1 cellular context compared by ENCODE assay signal in genomic region chr19:12544401-12544876, GRCh38.
A peak's percentile ranks its signal among the peaks of the same experiment; 100 is the strongest.
TF ChIP-seq lines count a peak whose summit lies in the region.

No MANE protein-coding gene starts in this region.

TF ChIP-seq in K562, 482 proteins besides CTCF, POLR2A, EP300 and RAD21 (continued from another document and continues in another):
- no peak for TF ChIP-seq ZNF592 (IDR thresholded peaks at IDR 0.05)
- TF ChIP-seq ZNF3 (CRISPR knock-in tag; IDR thresholded peaks at IDR 0.05): no peak
- TF ChIP-seq NONO (IDR thresholded peaks at IDR 0.05; ENCODE audit: low read depth in 2 of 2, low read length in 1 of 2): peak in 1 of 2 experiments; percentile 52; a peak in 1 of 4 replicates
- no peak for TF ChIP-seq ZNF24 (IDR thresholded peaks at IDR 0.05)
- no peak for TF ChIP-seq HNRNPUL1 (IDR thresholded peaks at IDR 0.05; ENCODE audit: low read length)
- no peak for TF ChIP-seq XRCC4 (IDR thresholded peaks at IDR 0.05; ENCODE audit: extremely low read depth, insufficient read depth, insufficient read length)
- no peak for TF ChIP-seq ZNF695 (CRISPR knock-in tag; IDR thresholded peaks at IDR 0.05)
- peak; percentile 91 for TF ChIP-seq MYC (IDR thresholded peaks at IDR 0.05; ENCODE audit: low read depth, low read length)
- TF ChIP-seq MYC (CRISPR knock-in tag; IDR thresholded peaks at IDR 0.05; ENCODE audit: borderline replicate concordance, low read depth): no peak
- TF ChIP-seq HDAC8 (tag; IDR thresholded peaks at IDR 0.05): no peak
- TF ChIP-seq PURB (CRISPR knock-in tag; IDR thresholded peaks at IDR 0.05; ENCODE audit: low read depth): no peak
- TF ChIP-seq ZNF134 (CRISPR knock-in tag; conservative IDR thresholded peaks at IDR 0.05): no peak
- TF ChIP-seq PTTG1 (tag; IDR thresholded peaks at IDR 0.05; ENCODE audit: low read depth): no peak
- peak; percentile 51 for TF ChIP-seq ELF1 (tag; IDR thresholded peaks at IDR 0.05)
- no peak for TF ChIP-seq ELK3 (CRISPR knock-in tag; IDR thresholded peaks at IDR 0.05)
- no peak for TF ChIP-seq IFI16 (CRISPR knock-in tag; IDR thresholded peaks at IDR 0.05)
- TF ChIP-seq ZBTB1 (CRISPR knock-in tag; IDR thresholded peaks at IDR 0.05; ENCODE audit: borderline replicate concordance, low read depth): no peak
- TF ChIP-seq TAF9B (IDR thresholded peaks at IDR 0.05; ENCODE audit: partially characterized antibody): peak; percentile 60
- no peak for TF ChIP-seq MCM3 (IDR thresholded peaks at IDR 0.05)
- TF ChIP-seq ZNF277 (CRISPR knock-in tag; IDR thresholded peaks at IDR 0.05; ENCODE audit: borderline replicate concordance): no peak
- no peak for TF ChIP-seq SFPQ (IDR thresholded peaks at IDR 0.05; ENCODE audit: low read depth, low read length)
- peak; percentile 49 for TF ChIP-seq ZFP36 (IDR thresholded peaks at IDR 0.05; ENCODE audit: low read depth, low read length, partially characterized antibody)
- TF ChIP-seq ZC3H11A (IDR thresholded peaks at IDR 0.05; ENCODE audit: low read depth, low read length): no peak
- no peak for TF ChIP-seq HMG20B (CRISPR knock-in tag; IDR thresholded peaks at IDR 0.05)
- TF ChIP-seq SP2 (IDR thresholded peaks at IDR 0.05; ENCODE audit: extremely low read depth, low read depth, low read length, poor library complexity, severe bottlenecking): no peak
- TF ChIP-seq CGGBP1 (CRISPR knock-in tag; IDR thresholded peaks at IDR 0.05): no peak
- TF ChIP-seq ZNF717 (CRISPR knock-in tag; IDR thresholded peaks at IDR 0.05): no peak
- no peak for TF ChIP-seq RHOXF2B (CRISPR knock-in tag; conservative IDR thresholded peaks at IDR 0.05)
- peak; percentile 96 for TF ChIP-seq NCOR1 (IDR thresholded peaks at IDR 0.05)
- peak; percentile 86 for TF ChIP-seq MITF (IDR thresholded peaks at IDR 0.05)
- no peak for TF ChIP-seq RBM22 (IDR thresholded peaks at IDR 0.05; ENCODE audit: low read depth, low read length, poor library complexity, severe bottlenecking)
- TF ChIP-seq HEY1 (CRISPR knock-in tag; IDR thresholded peaks at IDR 0.05; ENCODE audit: borderline replicate concordance): no peak
- no peak for TF ChIP-seq XRCC3 (IDR thresholded peaks at IDR 0.05)
- TF ChIP-seq PPARD (CRISPR knock-in tag; IDR thresholded peaks at IDR 0.05): no peak
- TF ChIP-seq POU5F1 (IDR thresholded peaks at IDR 0.05; ENCODE audit: borderline replicate concordance, low read depth, low read length, partially characterized antibody): no peak
- peak; percentile 59; the same call in 1 of the 2 replicates for TF ChIP-seq ZEB2 (IDR thresholded peaks at IDR 0.05)
- no peak for TF ChIP-seq ZNF57 (CRISPR knock-in tag; IDR thresholded peaks at IDR 0.05)
- no peak for TF ChIP-seq HMGN3 (IDR thresholded peaks at IDR 0.05; ENCODE audit: borderline replicate concordance, extremely low read depth, insufficient read length, low read depth, low read length)
- TF ChIP-seq NFIX (CRISPR knock-in tag; IDR thresholded peaks at IDR 0.05; ENCODE audit: low read depth): no peak
- TF ChIP-seq ARID4B (CRISPR knock-in tag; IDR thresholded peaks at IDR 0.05): no peak
- TF ChIP-seq GMEB1 (CRISPR knock-in tag; IDR thresholded peaks at IDR 0.05): no peak
- peak; percentile 56 for TF ChIP-seq DMBX1 (CRISPR knock-in tag; IDR thresholded peaks at IDR 0.05; ENCODE audit: borderline replicate concordance)
- no peak for TF ChIP-seq ZNF140 (CRISPR knock-in tag; IDR thresholded peaks at IDR 0.05)
- no peak for TF ChIP-seq TSHZ1 (CRISPR knock-in tag; IDR thresholded peaks at IDR 0.05)
- TF ChIP-seq NCOA6 (IDR thresholded peaks at IDR 0.05): no peak
